ENCODE assay signal across 14 cellular contexts in genomic region chr11:118633979-118634378, GRCh38. TPM values are rescaled to one million over a fixed set of nuclear protein-coding genes. Genes with fewer than 3 reads are reported as not detected.
DNase-seq lines count a peak whose midpoint lies in the region; ATAC-seq and TF ChIP-seq lines count a peak whose summit lies in the region.
"Had no signal": no experiment of that assay in that cellular context is flagged by ENCODE, and none has a peak within 500 bp of the region (broad histone marks: within the 10 kb centered on the region; RNA-seq: fewer than 3 reads in every experiment).

No MANE protein-coding gene starts in this region.

- H3K4me1 ChIP-seq in heart left ventricle (peaks cover 0 to 88% (median 51%) of the 10 kb centered on the region in 12 donors), esophagus muscularis mucosa (peaks cover 48 to 68% (median 62%) of the 10 kb centered on the region in 4 donors), vagina (peaks cover 49% of the 10 kb centered on the region), mucosa of descending colon (ENCODE audit: low read depth) (peaks cover 51% of the 10 kb centered on the region)
- no peaks in the 10 kb centered on the region for H3K4me1 ChIP-seq in CD8-positive, alpha-beta memory T cell (ENCODE audit: insufficient read depth, low read length)

- no peak for TF ChIP-seq EP300 in esophagus muscularis mucosa (IDR thresholded peaks at IDR 0.05)

- POLR2A ChIA-PET in CD8-positive, alpha-beta memory T cell (lab: Charles Lee) = no interaction called here

- H3K27me3 ChIP-seq in heart left ventricle (no peaks in the 10 kb centered on the region), esophagus muscularis mucosa (no peaks in the 10 kb centered on the region), vagina (no peaks in the 10 kb centered on the region)
- no peaks in the 10 kb centered on the region for H3K27me3 ChIP-seq in CD8-positive, alpha-beta memory T cell (ENCODE audit: insufficient read depth, low read length, poor library complexity, severe bottlenecking)

- TF ChIP-seq CTCF in heart left ventricle (IDR thresholded peaks at IDR 0.05) (no peak), esophagus muscularis mucosa (IDR thresholded peaks at IDR 0.05) (no peak), neural crest cell (conservative IDR thresholded peaks at IDR 0.05) (no peak), vagina (IDR thresholded peaks at IDR 0.05) (no peak), mucosa of descending colon (IDR thresholded peaks at IDR 0.05) (no peak)

- CTCF ChIA-PET in CD8-positive, alpha-beta memory T cell (lab: Charles Lee) = no interaction called here

- no peaks in the 10 kb centered on the region for H3K27me3 Mint-ChIP-seq in neural crest cell (ENCODE audit: low read depth)
- peaks cover 0 to 1% of the 10 kb centered on the region in 2 donors for H3K27me3 Mint-ChIP-seq in CD8-positive, alpha-beta memory T cell

- peaks cover 8% of the 10 kb centered on the region for H3K36me3 Mint-ChIP-seq in neural crest cell (ENCODE audit: low read depth)
- no peaks in the 10 kb centered on the region for H3K36me3 Mint-ChIP-seq in CD8-positive, alpha-beta memory T cell

- peak overlapping the region; percentile 31 for H3K4me3 Mint-ChIP-seq in neural crest cell
- H3K4me3 Mint-ChIP-seq in CD8-positive, alpha-beta memory T cell = peak overlapping the region in 1 of 7 donors; percentile 10

- H3K27ac ChIP-seq in heart left ventricle = peak overlapping the region in 10 of 12 donors; percentile 3 to 86 (median 72)
- peak overlapping the region; percentile 81 to 87 (median 84) for H3K27ac ChIP-seq in esophagus muscularis mucosa (replicated peaks in 1 of 4)
- H3K27ac ChIP-seq in vagina = peak overlapping the region; percentile 75
- no peak overlapping the region for H3K27ac ChIP-seq in CD8-positive, alpha-beta memory T cell (ENCODE audit: low read depth, low read length)
- H3K27ac ChIP-seq: epithelial cell of prostate had no signal

- 51 to 80% (median 62%) methylated on average over 4 of the region's 4 CpGs for WGBS in heart left ventricle, 4 donors
- WGBS in esophagus muscularis mucosa = 45% methylated on average over 2 of the region's 4 CpGs

- DNase-seq in heart left ventricle = no peak
- no peak for DNase-seq in cardiac septum (ENCODE audit: low spot score)
- no peak for DNase-seq in esophagus muscularis mucosa (ENCODE audit: extremely low spot score)
- DNase-seq in neural crest cell (ENCODE audit: low read depth, low spot score) = no peak
- DNase-seq in vagina (ENCODE audit: extremely low spot score in 2 of 2) = no peak
- no peak for DNase-seq in CD8-positive, alpha-beta memory T cell
- DNase-seq in mucosa of descending colon = no peak
- DNase-seq: activated CD4-positive, alpha-beta T cell treated with anti-CD3 and anti-CD28 coated beads for 1 hour; activated naive CD4-positive, alpha-beta T cell treated with anti-CD3 and anti-CD28 coated beads, Interleukin-2, amount 50 U/mL, for 16 hours; AML-193; OCI-M1 had no signal

- intact Hi-C loops in heart left ventricle (cut with DNase I) = no loop called here
- intact Hi-C loops in cardiac septum (cut with DNase I) = no loop called here
- intact Hi-C loops in esophagus muscularis mucosa (cut with DNase I) = no loop called here
- intact Hi-C loops in vagina (cut with DNase I) = no loop called here
- intact Hi-C loops in mucosa of descending colon (cut with DNase I, micrococcal nuclease) = no loop called here

- H3K36me3 ChIP-seq in heart left ventricle (peaks cover 3 to 100% (median 84%) of the 10 kb centered on the region in 9 donors), esophagus muscularis mucosa (peaks cover 0 to 100% (median 56%) of the 10 kb centered on the region in 4 donors), vagina (peaks cover 0 to 13% of the 10 kb centered on the region in 2 donors), mucosa of descending colon (ENCODE audit: low read depth) (no peaks in the 10 kb centered on the region)
- no peaks in the 10 kb centered on the region for H3K36me3 ChIP-seq in CD8-positive, alpha-beta memory T cell (ENCODE audit: insufficient read depth, low read length)

- H3K27ac Mint-ChIP-seq in neural crest cell (ENCODE audit: unreplicated experiment) = no peak overlapping the region
- H3K27ac Mint-ChIP-seq in CD8-positive, alpha-beta memory T cell = no peak overlapping the region

- TF ChIP-seq POLR2A in heart left ventricle (IDR thresholded peaks at IDR 0.05) (no peak), esophagus muscularis mucosa (IDR thresholded peaks at IDR 0.05; ENCODE audit: low read depth) (no peak), vagina (IDR thresholded peaks at IDR 0.05) (no peak)

- no peaks in the 10 kb centered on the region for H3K9me3 ChIP-seq in heart left ventricle
- H3K9me3 ChIP-seq in esophagus muscularis mucosa = no peaks in the 10 kb centered on the region
- H3K9me3 ChIP-seq in vagina = no peaks in the 10 kb centered on the region
- no peaks in the 10 kb centered on the region for H3K9me3 ChIP-seq in CD8-positive, alpha-beta memory T cell (ENCODE audit: low read length)
- H3K9me3 ChIP-seq in mucosa of descending colon = no peaks in the 10 kb centered on the region

- H3K4me3 ChIP-seq in heart left ventricle (peak overlapping the region in 1 of 12 donors; percentile 22), esophagus muscularis mucosa (peak overlapping the region in 3 of 4 donors; percentile 42 to 55 (median 52)), vagina (peak overlapping the region; percentile 14 to 24), mucosa of descending colon (no peak overlapping the region)
- no peak overlapping the region for H3K4me3 ChIP-seq in CD8-positive, alpha-beta memory T cell (ENCODE audit: low read length)

- H3K4me1 Mint-ChIP-seq in neural crest cell = peaks cover 23% of the 10 kb centered on the region
- H3K4me1 Mint-ChIP-seq in CD8-positive, alpha-beta memory T cell = peaks cover 0 to 4% (median 0%) of the 10 kb centered on the region in 3 donors

- ATAC-seq in heart left ventricle (peak in 1 of 4 donors; percentile 2), HG03439 (IDR thresholded peaks at IDR 0.05; ENCODE audit: unreplicated experiment) (no peak), mucosa of descending colon (no peak)

- no peaks in the 10 kb centered on the region for H3K9me3 Mint-ChIP-seq in neural crest cell
- H3K9me3 Mint-ChIP-seq in CD8-positive, alpha-beta memory T cell = no peaks in the 10 kb centered on the region

RNA-seq across cellular contexts. Expression of gene PHLDB1, which starts 26.6 kb away (rescaled TPM):
- total RNA-seq in heart left ventricle = 100 to 1,000 TPM in 7 of 9 donors, 10 to 100 TPM in 2; 86.0 to 124 (median 113) TPM
- 100 to 1,000 TPM; 104 to 129 TPM for polyA plus RNA-seq in heart left ventricle
- total RNA-seq in cardiac septum = 155 TPM
- 10 to 100 TPM; 62.6 to 92.2 (median 78.9) TPM for total RNA-seq in esophagus muscularis mucosa
- total RNA-seq in neural crest cell = 108 and 120 TPM in 2 replicates
- total RNA-seq in vagina = 119 TPM
- total RNA-seq in CD8-positive, alpha-beta memory T cell = 1 to 10 TPM; 1.9 to 2.4 TPM
- 0.82 TPM for polyA plus RNA-seq in CD8-positive, alpha-beta memory T cell
- total RNA-seq in mucosa of descending colon = 100 to 1,000 TPM in 2 of 3 donors, 10 to 100 TPM in 1; 79.4 to 116 (median 115) TPM

RNA-seq across cellular contexts. Expression of gene TREH, which starts 45.5 kb away (rescaled TPM):
- total RNA-seq in heart left ventricle = not detected
- polyA plus RNA-seq in heart left ventricle = 1 to 10 TPM in 1 of 2 donors, under 1 TPM in 1; 0.17 to 1.7 TPM
- not detected for total RNA-seq in cardiac septum
- not detected for total RNA-seq in esophagus muscularis mucosa
- not detected in 2 replicates for total RNA-seq in neural crest cell
- total RNA-seq in vagina = 0.25 TPM
- total RNA-seq in CD8-positive, alpha-beta memory T cell = not detected
- not detected for polyA plus RNA-seq in CD8-positive, alpha-beta memory T cell
- 1 to 10 TPM; 1.1 to 3.9 (median 2.2) TPM for total RNA-seq in mucosa of descending colon
- total RNA-seq: mesenteric fat pad had no signal

Comparison
In these comparisons a context has a peak if more than half of its experiments do, and no peak if none do; other contexts are left out.
1. H3K4me3 ChIP-seq: peak in esophagus muscularis mucosa (3 of 4) and vagina (2 of 2); none in CD8-positive, alpha-beta memory T cell (single experiment) and mucosa of descending colon (single experiment).
2. RNA of gene PHLDB1, which starts 26.6 kb away (total RNA-seq): 155 TPM in cardiac septum (single experiment), 108 to 120 TPM in neural crest cell, 119 TPM in vagina (single experiment), 79.4 to 116 TPM in mucosa of descending colon, 86.0 to 124 TPM in heart left ventricle and 62.6 to 92.2 TPM in esophagus muscularis mucosa; 1.9 to 2.4 TPM in CD8-positive, alpha-beta memory T cell; every median in the first group is over 10 times any median in the second.